In the genomic region with DNA sequence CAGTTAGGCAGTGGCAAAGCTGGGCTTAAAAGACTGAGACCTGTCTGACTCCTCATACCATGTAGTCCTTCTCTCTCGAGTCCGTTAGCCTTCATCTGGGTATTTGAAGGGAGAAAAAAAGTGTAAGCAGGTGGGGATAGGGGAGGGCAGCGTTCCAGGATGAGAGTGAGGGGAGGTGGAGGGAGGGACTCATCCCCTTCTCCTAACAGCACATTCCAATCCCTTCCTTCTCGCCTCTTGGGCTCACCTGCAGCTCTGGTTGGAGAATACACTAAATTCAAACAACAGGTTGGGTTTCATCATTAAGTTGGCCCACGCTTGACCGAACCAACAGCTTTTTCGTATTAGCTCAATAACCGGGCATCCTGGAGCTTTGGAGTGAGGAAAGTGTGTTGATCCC, we compare ENCODE assay signal across 26 cellular contexts. TPM values are rescaled to one million over a fixed set of nuclear protein-coding genes. Genes with fewer than 3 reads are reported as not detected.
DNase-seq lines count a peak whose midpoint lies in the region; TF ChIP-seq lines count a peak whose summit lies in the region.
"Had no signal": no experiment of that assay in that cellular context is flagged by ENCODE, and none has a peak within 500 bp of the region (broad histone marks: within the 10 kb centered on the region; RNA-seq: fewer than 3 reads in every experiment).

No MANE protein-coding gene starts in this region.

- no peaks in the 10 kb centered on the region for H3K79me2 ChIP-seq in neural progenitor cell (ENCODE audit: low read depth)
- H3K79me2 ChIP-seq in Karpas-422 (ENCODE audit: low read length) = no peaks in the 10 kb centered on the region

- peaks cover 2% of the 10 kb centered on the region for H3K36me3 Mint-ChIP-seq in neural progenitor cell
- H3K36me3 Mint-ChIP-seq: naive thymus-derived CD8-positive, alpha-beta T cell had no signal

- H3K9me3 ChIP-seq in esophagus squamous epithelium (no peaks in the 10 kb centered on the region), neural progenitor cell (ENCODE audit: low read depth) (no peaks in the 10 kb centered on the region), subcutaneous abdominal adipose tissue (ENCODE audit: control insufficient read depth in 5 of 5, low read length in 5 of 5) (no peaks in the 10 kb centered on the region), Karpas-422 (ENCODE audit: low read length) (no peaks in the 10 kb centered on the region)
- H3K9me3 ChIP-seq: right lobe of liver had no signal

- H3F3A ChIP-seq in neural progenitor cell (ENCODE audit: low read depth) = peaks cover 28% of the 10 kb centered on the region

- H3K9me3 Mint-ChIP-seq in neural progenitor cell = no peaks in the 10 kb centered on the region
- H3K9me3 Mint-ChIP-seq: activated CD4-positive, alpha-beta T cell treated with anti-CD3 and anti-CD28 coated beads, Interleukin-2, amount 10 ng/mL, durations not matched to agents 24 days and 14 days; activated naive CD4-positive, alpha-beta T cell treated with anti-CD3 and anti-CD28 coated beads for 36 hours; activated T-cell treated with anti-CD3 and anti-CD28 coated beads, Interleukin-2, amount 50 U/mL, for 72 hours; CD4-positive, alpha-beta T cell; dendritic cell treated with granulocyte-macrophage colony-stimulating factor and Interleukin-4, amounts not matched to agents 40 ng/mL and 50 ng/mL, for 4 days had no signal

- peaks cover 18% of the 10 kb centered on the region for H3K27me3 Mint-ChIP-seq in neural progenitor cell (ENCODE audit: insufficient read depth, low read depth)

- peaks cover 11% of the 10 kb centered on the region for H3K27me3 ChIP-seq in H7 (ENCODE audit: control insufficient read depth, insufficient read depth, low read length)
- H3K27me3 ChIP-seq in esophagus squamous epithelium = peaks cover 0 to 13% (median 0%) of the 10 kb centered on the region in 4 donors
- H3K27me3 ChIP-seq in neural progenitor cell = peaks cover 15% of the 10 kb centered on the region
- H3K27me3 ChIP-seq in subcutaneous abdominal adipose tissue (ENCODE audit: control insufficient read depth in 5 of 5, insufficient read depth in 4 of 5, low read length in 5 of 5) = peaks cover 0 to 12% (median 8%) of the 10 kb centered on the region in 5 donors
- H3K27me3 ChIP-seq in Karpas-422 (ENCODE audit: low read length) = no peaks in the 10 kb centered on the region
- H3K27me3 ChIP-seq: right lobe of liver had no signal

- H3K36me3 ChIP-seq in H7 (replicated peaks; ENCODE audit: control insufficient read depth, insufficient read depth, low read length) (no peaks in the 10 kb centered on the region; the same call in 1 of the 2 replicates), esophagus squamous epithelium (peaks cover 0 to 21% (median 4%) of the 10 kb centered on the region in 3 donors), neural progenitor cell (no peaks in the 10 kb centered on the region), subcutaneous abdominal adipose tissue (ENCODE audit: control insufficient read depth in 5 of 5, insufficient read depth in 5 of 5, low read length in 5 of 5) (peaks cover 0 to 8% (median 0%) of the 10 kb centered on the region in 5 donors), Karpas-422 (ENCODE audit: insufficient read depth, low read length) (no peaks in the 10 kb centered on the region)
- H3K36me3 ChIP-seq: right lobe of liver had no signal

- no peak for TF ChIP-seq CTCF in esophagus squamous epithelium (IDR thresholded peaks at IDR 0.05)
- TF ChIP-seq CTCF in neural progenitor cell (IDR thresholded peaks at IDR 0.05) = no peak

- intact Hi-C loops in esophagus squamous epithelium (cut with DNase I) = no loop called here

- peak; percentile 59 for DNase-seq in H7
- DNase-seq in esophagus squamous epithelium (lab: John Stamatoyannopoulos, UW) = no peak
- peak; percentile 51 for DNase-seq in neural progenitor cell (ENCODE audit: low spot score)
- DNase-seq in NCI-H1694 treated with DMSO at 0.1 percent for 48 hours (lab: John Stamatoyannopoulos, UW) = no peak
- no peak for DNase-seq in Karpas-422
- DNase-seq in NCI-H526 (lab: John Stamatoyannopoulos, UW) = no peak
- DNase-seq in NCI-H524 treated with DMSO at 0.1 percent for 48 hours (lab: John Stamatoyannopoulos, UW) = no peak
- DNase-seq: activated CD4-positive, alpha-beta T cell treated with anti-CD3 and anti-CD28 coated beads, Interleukin-2, amount 10 ng/mL, durations not matched to agents 24 days and 14 days; activated naive CD4-positive, alpha-beta T cell treated with anti-CD3 and anti-CD28 coated beads for 36 hours; activated T-cell treated with anti-CD3 and anti-CD28 coated beads, Interleukin-2, amount 50 U/mL, for 72 hours; amniotic stem cell; CD4-positive, alpha-beta T cell; EL; glutamatergic neuron; HCEC 1CT; kidney glomerular epithelial cell; mesenchymal stem cell; naive thymus-derived CD8-positive, alpha-beta T cell; NCI-H1048; NCI-H1930; NCI-H774; right lobe of liver; substantia nigra had no signal

- 58 to 69% methylated on average over 8 of the region's 8 CpGs for WGBS in esophagus squamous epithelium, 2 donors

- no peak overlapping the region for H3K27ac Mint-ChIP-seq in neural progenitor cell
- H3K27ac Mint-ChIP-seq: activated CD4-positive, alpha-beta T cell treated with anti-CD3 and anti-CD28 coated beads, Interleukin-2, amount 10 ng/mL, durations not matched to agents 24 days and 14 days; activated naive CD4-positive, alpha-beta T cell treated with anti-CD3 and anti-CD28 coated beads for 36 hours; activated T-cell treated with anti-CD3 and anti-CD28 coated beads, Interleukin-2, amount 50 U/mL, for 72 hours; CD4-positive, alpha-beta T cell; naive thymus-derived CD8-positive, alpha-beta T cell had no signal

- no peak overlapping the region for H2AFZ ChIP-seq in neural progenitor cell (replicated peaks)
- no peak overlapping the region for H2AFZ ChIP-seq in Karpas-422 (ENCODE audit: low read length)

- peaks cover 64% of the 10 kb centered on the region for H4K20me1 ChIP-seq in neural progenitor cell (ENCODE audit: low read depth)
- H4K20me1 ChIP-seq in Karpas-422 (ENCODE audit: insufficient read depth, low read depth, low read length) = no peaks in the 10 kb centered on the region

- H3K4me2 ChIP-seq in neural progenitor cell (no peak overlapping the region), Karpas-422 (ENCODE audit: low read depth, low read length, poor library complexity, severe bottlenecking) (no peak overlapping the region)

- H3K4me3 Mint-ChIP-seq in neural progenitor cell = no peak overlapping the region
- H3K4me3 Mint-ChIP-seq: activated CD4-positive, alpha-beta T cell treated with anti-CD3 and anti-CD28 coated beads, Interleukin-2, amount 10 ng/mL, durations not matched to agents 24 days and 14 days; activated naive CD4-positive, alpha-beta T cell treated with anti-CD3 and anti-CD28 coated beads for 36 hours; activated T-cell treated with anti-CD3 and anti-CD28 coated beads, Interleukin-2, amount 50 U/mL, for 72 hours; CD4-positive, alpha-beta T cell; dendritic cell treated with granulocyte-macrophage colony-stimulating factor and Interleukin-4, amounts not matched to agents 40 ng/mL and 50 ng/mL, for 4 days had no signal

- TF ChIP-seq POLR2A in esophagus squamous epithelium (IDR thresholded peaks at IDR 0.05) = no peak

- peak overlapping the region; percentile 15 to 95 (median 94) for H3K27ac ChIP-seq in esophagus squamous epithelium
- no peak overlapping the region for H3K27ac ChIP-seq in neural progenitor cell
- H3K27ac ChIP-seq in subcutaneous abdominal adipose tissue (ENCODE audit: low read depth, low read length) = no peak overlapping the region
- no peak overlapping the region for H3K27ac ChIP-seq in Karpas-422 (ENCODE audit: low read length)
- H3K27ac ChIP-seq: right lobe of liver, VCaP had no signal

- H3K4me1 ChIP-seq in esophagus squamous epithelium (peaks cover 15 to 96% (median 64%) of the 10 kb centered on the region in 3 donors), neural progenitor cell (peaks cover 29% of the 10 kb centered on the region), subcutaneous abdominal adipose tissue (ENCODE audit: control insufficient read depth in 5 of 5, insufficient read depth in 5 of 5, low read length in 5 of 5) (peaks cover 3 to 85% (median 21%) of the 10 kb centered on the region in 5 donors), Karpas-422 (ENCODE audit: low read length) (peaks cover 5% of the 10 kb centered on the region; the same call in 1 of the 2 replicates)

- no peaks in the 10 kb centered on the region for H3K9me2 ChIP-seq in Karpas-422 (replicated peaks; ENCODE audit: insufficient read depth, low read length)

- peaks cover 41% of the 10 kb centered on the region for H3K4me1 Mint-ChIP-seq in neural progenitor cell

- H3K4me3 ChIP-seq in H7 (ENCODE audit: insufficient read depth, low read depth, low read length) (no peak overlapping the region), esophagus squamous epithelium (peak overlapping the region in 2 of 4 donors; percentile 94 to 95), neural progenitor cell (no peak overlapping the region), subcutaneous abdominal adipose tissue (ENCODE audit: low read depth in 1 of 5, low read length in 5 of 5) (peak overlapping the region in 3 of 5 donors; percentile 24 to 77 (median 71)), Karpas-422 (ENCODE audit: low read length) (no peak overlapping the region)

- H3K9ac ChIP-seq in neural progenitor cell (no peak overlapping the region), subcutaneous abdominal adipose tissue (ENCODE audit: low read length in 5 of 5) (no peak overlapping the region), Karpas-422 (ENCODE audit: low read length) (no peak overlapping the region)

RNA-seq across cellular contexts. Expression of a gene that starts 3.6 kb away (rescaled TPM):
- total RNA-seq in H7 (2014; rRNA removed; shearing (Covaris generic)) = 4.7 and 7.5 TPM in 2 replicates
- total RNA-seq in esophagus squamous epithelium (10 to 100 TPM; 11.9 to 18.8 (median 15.6) TPM), neural progenitor cell (ENCODE audit: low replicate concordance) (12.1 and 20.2 TPM in 2 replicates)
- not detected in 2 replicates for total RNA-seq in Karpas-422 (2014; rRNA removed; shearing (Covaris generic); ENCODE audit: low replicate concordance)

Comparison
In these comparisons a context has a peak if more than half of its experiments do, and no peak if none do; other contexts are left out.
1. DNase-seq: peak in H7 (single experiment) and neural progenitor cell (single experiment); none in esophagus squamous epithelium (single experiment), NCI-H1694 treated with DMSO at 0.1 percent for 48 hours (single experiment), Karpas-422 (single experiment), NCI-H526 (0 of 2) and NCI-H524 treated with DMSO at 0.1 percent for 48 hours (single experiment).
2. H3K4me3 ChIP-seq: peak in subcutaneous abdominal adipose tissue (3 of 5); none in H7 (single experiment), neural progenitor cell (single experiment) and Karpas-422 (single experiment).
3. H3K27ac ChIP-seq: peak in esophagus squamous epithelium (4 of 4); none in neural progenitor cell (single experiment), subcutaneous abdominal adipose tissue (single experiment) and Karpas-422 (single experiment).